In genomic region chr3:154753101-154753500, GRCh38 we compare ENCODE assay signal across 24 cellular contexts.
"Had no signal": no experiment of that assay in that cellular context is flagged by ENCODE, and none has a peak within 500 bp of the region (broad histone marks: within the 10 kb centered on the region; RNA-seq: fewer than 3 reads in every experiment).

No MANE protein-coding gene starts in this region.

- FAIRE-seq: urothelium cell line had no signal

- DNase-seq: occipital lobe; ovary; posterior cingulate gyrus; psoas muscle; right cardiac atrium; right lobe of liver; sigmoid colon; small intestine; stimulated activated CD4-positive, alpha-beta T cell treated with anti-CD3 and anti-CD28 coated beads, Interleukin-15, amount 100 ng/mL, for 24 hours; stimulated activated CD4-positive, alpha-beta T cell treated with anti-CD3 and anti-CD28 coated beads, Interleukin-2, amount 100 ng/mL, for 24 hours; stimulated activated CD4-positive, alpha-beta T cell treated with anti-CD3 and anti-CD28 coated beads, Interleukin-2, amount 100 ng/mL, for 48 hours; stimulated activated CD4-positive, alpha-beta T cell treated with anti-CD3 and anti-CD28 coated beads, Interleukin-4, amount 100 ng/mL, for 24 hours; stimulated activated naive B cell treated with anti-CD40 and anti-IgM and Interleukin-4, amounts not matched to agents 10 μg/mL and 1 μg/mL and 100 μg/mL, for 72 hours; stimulated activated naive CD4-positive, alpha-beta T cell treated with Interleukin-2 at 50 U/mL for 16 hours; stomach; thyroid gland; trophoblast cell; upper lobe of left lung had no signal

- H3K4me3 ChIP-seq: neural progenitor cell, ovary, psoas muscle, right lobe of liver, sigmoid colon, stomach, thoracic aorta, thyroid gland, tibial nerve, upper lobe of left lung, vagina had no signal

- ATAC-seq: psoas muscle; right cardiac atrium; right lobe of liver; stimulated activated effector memory CD8-positive, alpha-beta T cell treated with anti-CD3 and anti-CD28 coated beads, Interleukin-12 subunit alpha, Interleukin-12 subunit beta, amount 100 ng/mL, for 72 hours; stimulated activated naive B cell treated with anti-CD40 and anti-IgM and Interleukin-4, amounts not matched to agents 10 μg/mL and 1 μg/mL and 100 μg/mL, for 72 hours had no signal
